Comparison of ENCODE assay signal across 1 cellular context in genomic region chr2:9608491-9608890, GRCh38.
TF ChIP-seq lines count a peak whose summit lies in the region.

No MANE protein-coding gene starts in this region.

TF ChIP-seq in HEK293, 187 proteins besides CTCF, POLR2A, EP300 and RAD21:
- TF ChIP-seq ZNF2 (tag by site-specific recombination; IDR thresholded peaks at IDR 0.05) (0 out of 2 replicates have a peak, but pooled peaks have one; percentile 17), WT1 (tag by site-specific recombination; IDR thresholded peaks at IDR 0.05) (peak; percentile 51; the same call in 1 of the 2 replicates), KLF1 (tag by site-specific recombination; IDR thresholded peaks at IDR 0.05) (0 out of 2 replicates have a peak, but pooled peaks have one; percentile 23), ZBTB17 (tag by site-specific recombination; IDR thresholded peaks at IDR 0.05) (peak; percentile 32; the same call in 1 of the 2 replicates)
